1 cellular context compared by ENCODE assay signal in the genomic region with DNA sequence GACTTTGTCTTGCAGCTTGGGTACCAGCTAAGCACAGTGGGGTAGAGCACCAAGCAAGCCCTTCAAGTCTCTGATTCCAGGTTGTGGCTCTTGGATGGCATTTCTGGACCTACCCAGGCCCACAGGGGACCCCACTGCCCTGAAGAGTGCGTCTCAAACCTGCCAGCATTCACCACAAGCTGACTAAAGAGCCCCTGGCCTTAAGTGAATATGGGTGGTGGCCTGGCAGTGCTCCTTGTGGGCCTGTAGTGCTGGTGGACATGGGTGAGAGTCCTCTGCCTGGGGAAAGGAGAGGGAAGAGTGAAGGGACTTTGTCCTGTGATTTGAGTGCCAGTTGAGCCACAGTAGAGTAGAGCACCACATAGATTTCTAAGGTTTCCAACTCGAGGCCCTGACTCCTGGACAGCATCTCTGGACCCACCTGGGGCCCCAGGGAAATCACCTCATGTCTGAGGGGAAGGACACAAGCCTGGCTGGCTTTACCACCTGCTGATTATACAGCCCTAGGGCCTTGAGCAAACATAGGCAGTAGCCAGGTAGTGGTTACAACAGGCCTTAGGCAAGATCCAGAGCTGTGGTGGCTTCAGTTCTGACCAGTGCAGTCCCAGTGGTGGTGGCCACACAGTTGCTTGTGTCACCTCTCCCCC.
TF ChIP-seq lines count a peak whose summit lies in the region.

No MANE protein-coding gene starts in this region.

TF ChIP-seq in HepG2, 621 proteins besides CTCF, POLR2A, EP300 and RAD21:
- 0 out of 2 replicates have a peak, but pooled peaks have one; percentile 15 for TF ChIP-seq ZNF263 (CRISPR knock-in tag; IDR thresholded peaks at IDR 0.05)
- TF ChIP-seq ZMAT5 (CRISPR knock-in tag; IDR thresholded peaks at IDR 0.05; ENCODE audit: borderline replicate concordance, low read depth) = no peak
